8 cellular contexts compared by ENCODE assay signal in the genomic region with DNA sequence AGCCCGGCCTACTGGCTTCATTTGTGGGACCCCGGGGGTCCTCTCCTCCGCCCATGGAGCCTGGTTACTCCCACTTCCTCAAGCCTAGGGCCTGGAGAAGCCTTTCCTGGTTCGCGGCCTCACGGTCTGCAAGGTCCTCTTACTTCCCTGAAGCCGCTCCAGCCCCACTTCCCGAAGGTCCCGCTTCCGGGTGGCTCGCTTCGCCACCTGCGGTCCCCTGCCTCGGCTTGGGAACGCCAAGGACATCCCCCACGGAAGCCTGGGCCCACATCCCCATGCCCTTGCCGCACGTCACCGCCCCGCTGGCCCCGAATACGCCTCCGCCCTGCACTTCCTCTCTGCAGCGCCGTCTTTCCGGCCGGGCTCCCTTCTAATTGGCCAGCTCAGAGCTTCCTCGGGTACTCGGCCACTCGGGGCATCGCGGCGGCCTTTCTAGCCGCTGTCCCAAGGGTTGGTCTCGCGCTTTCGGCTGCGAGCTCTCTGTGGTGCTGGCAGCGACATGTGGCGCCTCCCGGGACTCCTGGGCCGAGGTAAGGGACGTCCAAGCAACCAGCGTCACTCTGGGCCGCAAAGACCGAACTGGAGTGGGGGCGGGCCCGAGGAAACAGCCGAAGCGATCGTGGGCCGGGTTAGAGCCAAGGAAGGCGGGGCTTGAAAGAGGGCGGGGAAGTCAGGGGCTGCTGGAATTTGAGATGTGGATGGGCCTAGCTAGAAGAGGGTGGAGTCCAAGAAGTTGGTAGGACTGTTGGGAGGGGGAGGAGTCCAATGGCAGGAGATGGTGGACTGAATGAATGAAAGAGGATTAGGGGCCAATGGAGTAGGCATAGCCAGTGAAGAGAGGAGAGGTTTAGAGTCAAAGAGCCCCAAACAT.
DNase-seq lines count a peak whose midpoint lies in the region; ATAC-seq lines count a peak whose summit lies in the region.

A gene with protein sequence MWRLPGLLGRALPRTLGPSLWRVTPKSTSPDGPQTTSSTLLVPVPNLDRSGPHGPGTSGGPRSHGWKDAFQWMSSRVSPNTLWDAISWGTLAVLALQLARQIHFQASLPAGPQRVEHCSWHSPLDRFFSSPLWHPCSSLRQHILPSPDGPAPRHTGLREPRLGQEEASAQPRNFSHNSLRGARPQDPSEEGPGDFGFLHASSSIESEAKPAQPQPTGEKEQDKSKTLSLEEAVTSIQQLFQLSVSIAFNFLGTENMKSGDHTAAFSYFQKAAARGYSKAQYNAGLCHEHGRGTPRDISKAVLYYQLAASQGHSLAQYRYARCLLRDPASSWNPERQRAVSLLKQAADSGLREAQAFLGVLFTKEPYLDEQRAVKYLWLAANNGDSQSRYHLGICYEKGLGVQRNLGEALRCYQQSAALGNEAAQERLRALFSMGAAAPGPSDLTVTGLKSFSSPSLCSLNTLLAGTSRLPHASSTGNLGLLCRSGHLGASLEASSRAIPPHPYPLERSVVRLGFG (plus strand): TSS at position 429 of the 871 bp plus-strand sequence. CDS start 71 bp downstream, at position 500.

- H3K4me3 Mint-ChIP-seq in central memory CD8-positive, alpha-beta T cell: peak within 1 kb of the TSS; percentile 85

- ATAC-seq in GM18907 (IDR thresholded peaks at IDR 0.05; ENCODE audit: unreplicated experiment): peak; percentile 99
- peak; percentile 99 for ATAC-seq in HG03159 (IDR thresholded peaks at IDR 0.05; ENCODE audit: unreplicated experiment)
- ATAC-seq in central memory CD8-positive, alpha-beta T cell (replicated peaks; ENCODE audit: extremely low read depth, poor library complexity, severe bottlenecking): peak; percentile 98

- peaks cover 29% of the 10 kb centered on the region for H3K4me1 Mint-ChIP-seq in central memory CD8-positive, alpha-beta T cell

- peaks cover 21% of the 10 kb centered on the region for H3K36me3 Mint-ChIP-seq in central memory CD8-positive, alpha-beta T cell (ENCODE audit: insufficient read depth)

- DNase-seq in AG08395 (ENCODE audit: low spot score): peak; percentile 96
- DNase-seq in NCI-H345 (lab: John Stamatoyannopoulos, UW): peak; percentile 65
- DNase-seq in activated CD4-positive, CD25-positive, alpha-beta regulatory T cell treated with anti-CD3 and anti-CD28 coated beads, Interleukin-2, amount 50 U/mL, for 16 hours (ENCODE audit: low read depth, low spot score): peak; percentile 86
- DNase-seq in central memory CD8-positive, alpha-beta T cell (ENCODE audit: low spot score in 2 of 2): peak; percentile 80 to 84
- DNase-seq in iris pigment epithelial cell (ENCODE audit: low read depth): peak; percentile 95
- peak; percentile 95 for DNase-seq in stimulated activated CD4-positive, alpha-beta T cell treated with anti-CD3 and anti-CD28 coated beads, Interleukin-12 subunit alpha, Interleukin-12 subunit beta, amount 100 ng/mL, for 4 hours

- H3K27ac Mint-ChIP-seq in central memory CD8-positive, alpha-beta T cell (ENCODE audit: low read depth): peak within 1 kb of the TSS; percentile 91

- no peaks in the 10 kb centered on the region for H3K27me3 Mint-ChIP-seq in central memory CD8-positive, alpha-beta T cell

- no peaks in the 10 kb centered on the region for H3K9me3 Mint-ChIP-seq in central memory CD8-positive, alpha-beta T cell

Comparison
In these comparisons a context has a peak if more than half of its experiments do, and no peak if none do; other contexts are left out.
1. Peak in every context shown above with its lines: DNase-seq and ATAC-seq.